In genomic region chr11:1117970-1118369, GRCh38 we compare ENCODE assay signal across 3 cellular contexts.
TF ChIP-seq lines count a peak whose summit lies in the region.

No MANE protein-coding gene starts in this region.

TF ChIP-seq in SK-N-SH, 30 proteins besides CTCF, POLR2A, EP300 and RAD21:
- TF ChIP-seq ZBTB33 (IDR thresholded peaks at IDR 0.05; ENCODE audit: borderline replicate concordance, low read depth) (no peak), SIN3A (IDR thresholded peaks at IDR 0.05; ENCODE audit: borderline replicate concordance, low read depth, low read length) (no peak), REST (IDR thresholded peaks at IDR 0.05; ENCODE audit: low read depth, low read length) (no peak), EZH2phosphoT487 (IDR thresholded peaks at IDR 0.05; ENCODE audit: borderline replicate concordance, low read depth) (no peak)
TF ChIP-seq in SK-N-SH: peak in this region for 0.

TF ChIP-seq in SK-N-SH treated with all-trans-retinoic acid at 6 μM for 48 hours, 23 proteins besides CTCF, POLR2A, EP300 and RAD21:
- TF ChIP-seq ARNTL (CRISPR knock-in tag; IDR thresholded peaks at IDR 0.05; ENCODE audit: borderline replicate concordance, low read depth), result no peak
- TF ChIP-seq ZFP3 (CRISPR knock-in tag; IDR thresholded peaks at IDR 0.05), result no peak

TF ChIP-seq in HepG2, 621 proteins besides CTCF, POLR2A, EP300 and RAD21:
- TF ChIP-seq ZNF747 (CRISPR knock-in tag; IDR thresholded peaks at IDR 0.05; ENCODE audit: borderline replicate concordance) (no peak), ZNF256 (CRISPR knock-in tag; conservative IDR thresholded peaks at IDR 0.05) (no peak), PLRG1 (conservative IDR thresholded peaks at IDR 0.05) (no peak), IKZF1 (IDR thresholded peaks at IDR 0.05) (no peak), JUNB (CRISPR knock-in tag; IDR thresholded peaks at IDR 0.05; ENCODE audit: borderline replicate concordance) (no peak), PHB2 (IDR thresholded peaks at IDR 0.05; ENCODE audit: partially characterized antibody) (no peak), ASH2L (IDR thresholded peaks at IDR 0.05; ENCODE audit: insufficient read length, low read depth, low read length) (no peak), U2AF2 (IDR thresholded peaks at IDR 0.05; ENCODE audit: low read depth, low read length) (no peak), AHDC1 (CRISPR knock-in tag; IDR thresholded peaks at IDR 0.05; ENCODE audit: borderline replicate concordance) (no peak), DR1 (CRISPR knock-in tag; IDR thresholded peaks at IDR 0.05) (no peak), TCF12 (IDR thresholded peaks at IDR 0.05) (no peak), TCF12 (CRISPR knock-in tag; IDR thresholded peaks at IDR 0.05) (no peak), ZFY (CRISPR knock-in tag; IDR thresholded peaks at IDR 0.05) (no peak), TFAP4 (IDR thresholded peaks at IDR 0.05; ENCODE audit: borderline replicate concordance, low read depth) (no peak), ZSCAN9 (CRISPR knock-in tag; IDR thresholded peaks at IDR 0.05; ENCODE audit: borderline replicate concordance) (no peak), ZNF660 (CRISPR knock-in tag; IDR thresholded peaks at IDR 0.05; ENCODE audit: borderline replicate concordance, low read depth) (no peak)
